Comparison of ENCODE assay signal across 17 cellular contexts in the genomic region with DNA sequence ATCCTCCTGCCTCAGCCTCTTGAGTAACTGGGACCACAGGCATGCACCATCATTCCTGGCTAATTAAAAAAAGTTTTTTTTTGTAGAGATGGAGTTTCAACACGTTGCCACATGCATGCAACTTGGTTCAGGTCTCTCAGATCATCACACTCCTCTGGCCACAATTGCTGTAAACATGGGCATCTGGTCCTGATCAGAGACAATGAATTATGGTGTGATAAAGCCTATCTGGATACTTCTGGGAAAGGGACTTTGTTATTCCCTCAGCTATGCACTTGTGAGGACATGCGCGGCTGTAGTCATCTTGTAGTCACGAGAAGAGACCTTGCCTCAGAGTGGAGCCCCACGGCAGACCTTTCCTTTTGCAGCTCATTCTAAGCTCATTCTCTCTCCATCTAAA.
DNase-seq lines count a peak whose midpoint lies in the region; ATAC-seq lines count a peak whose summit lies in the region.
"Had no signal": no experiment of that assay in that cellular context is flagged by ENCODE, and none has a peak within 500 bp of the region (broad histone marks: within the 10 kb centered on the region; RNA-seq: fewer than 3 reads in every experiment).

No MANE protein-coding gene starts in this region.

- no peaks in the 10 kb centered on the region for H3K36me3 Mint-ChIP-seq in activated naive CD4-positive, alpha-beta T cell treated with anti-CD3 and anti-CD28 coated beads, Interleukin-2, amount 50 U/mL, for 24 hours
- H3K36me3 Mint-ChIP-seq in activated T-helper 17 cell treated with anti-CD3 and anti-CD28 coated beads, Interleukin-2, amount 50 U/mL, for 72 hours (ENCODE audit: low read depth) = no peaks in the 10 kb centered on the region
- H3K36me3 Mint-ChIP-seq: CD4-positive, CD25-positive, alpha-beta regulatory T cell had no signal

- peak overlapping the region; percentile 53 for H3K4me3 Mint-ChIP-seq in activated naive CD4-positive, alpha-beta T cell treated with anti-CD3 and anti-CD28 coated beads, Interleukin-2, amount 50 U/mL, for 24 hours
- H3K4me3 Mint-ChIP-seq in activated T-helper 17 cell treated with anti-CD3 and anti-CD28 coated beads, Interleukin-2, amount 50 U/mL, for 72 hours = peak overlapping the region; percentile 41

- no peaks in the 10 kb centered on the region for H3K27me3 Mint-ChIP-seq in activated naive CD4-positive, alpha-beta T cell treated with anti-CD3 and anti-CD28 coated beads, Interleukin-2, amount 50 U/mL, for 24 hours
- no peaks in the 10 kb centered on the region for H3K27me3 Mint-ChIP-seq in activated T-helper 17 cell treated with anti-CD3 and anti-CD28 coated beads, Interleukin-2, amount 50 U/mL, for 72 hours
- H3K27me3 Mint-ChIP-seq: CD4-positive, CD25-positive, alpha-beta regulatory T cell had no signal

- no peak for DNase-seq in activated naive CD4-positive, alpha-beta T cell treated with Interleukin-2 at 50 U/mL for 16 hours
- DNase-seq in GM04503 (ENCODE audit: low read depth) = peak; percentile 45
- no peak for DNase-seq in NCI-H446 treated with DMSO at 0.1 percent for 48 hours (lab: John Stamatoyannopoulos, UW)
- DNase-seq in NCI-H1930 (lab: John Stamatoyannopoulos, UW) = no peak
- DNase-seq in pons (ENCODE audit: low spot score) = no peak
- DNase-seq: DMS79, NCI-H1048, NCI-H1436 treated with DMSO at 0.1 percent for 48 hours, NCI-H2081 treated with DMSO at 0.1 percent for 48 hours, NCI-H2227 treated with DMSO at 0.1 percent for 48 hours, NCI-H526 treated with DMSO at 0.1 percent for 48 hours, SHP77 had no signal

- H3K4me1 Mint-ChIP-seq in activated naive CD4-positive, alpha-beta T cell treated with anti-CD3 and anti-CD28 coated beads, Interleukin-2, amount 50 U/mL, for 24 hours = peaks cover 85% of the 10 kb centered on the region
- H3K4me1 Mint-ChIP-seq in activated T-helper 17 cell treated with anti-CD3 and anti-CD28 coated beads, Interleukin-2, amount 50 U/mL, for 72 hours = peaks cover 48% of the 10 kb centered on the region

- H3K27ac Mint-ChIP-seq in activated naive CD4-positive, alpha-beta T cell treated with anti-CD3 and anti-CD28 coated beads, Interleukin-2, amount 50 U/mL, for 24 hours = peak overlapping the region; percentile 20
- H3K27ac Mint-ChIP-seq in activated T-helper 17 cell treated with anti-CD3 and anti-CD28 coated beads, Interleukin-2, amount 50 U/mL, for 72 hours = peak overlapping the region; percentile 62
- H3K27ac Mint-ChIP-seq: CD4-positive, CD25-positive, alpha-beta regulatory T cell had no signal

- no peak for ATAC-seq in activated T-helper 17 cell treated with anti-CD3 and anti-CD28 coated beads, Interleukin-2, amount 50 U/mL, for 72 hours (replicated peaks)
- no peak for ATAC-seq in GM19328 (IDR thresholded peaks at IDR 0.05; ENCODE audit: unreplicated experiment)
- ATAC-seq: SK-N-SH treated with all-trans-retinoic acid at 6 μM for 48 hours had no signal

- H3K9me3 Mint-ChIP-seq in activated naive CD4-positive, alpha-beta T cell treated with anti-CD3 and anti-CD28 coated beads, Interleukin-2, amount 50 U/mL, for 24 hours = peaks cover 7% of the 10 kb centered on the region
- peaks cover 18% of the 10 kb centered on the region for H3K9me3 Mint-ChIP-seq in activated T-helper 17 cell treated with anti-CD3 and anti-CD28 coated beads, Interleukin-2, amount 50 U/mL, for 72 hours
